ENCODE assay signal across 30 cellular contexts in the genomic region with DNA sequence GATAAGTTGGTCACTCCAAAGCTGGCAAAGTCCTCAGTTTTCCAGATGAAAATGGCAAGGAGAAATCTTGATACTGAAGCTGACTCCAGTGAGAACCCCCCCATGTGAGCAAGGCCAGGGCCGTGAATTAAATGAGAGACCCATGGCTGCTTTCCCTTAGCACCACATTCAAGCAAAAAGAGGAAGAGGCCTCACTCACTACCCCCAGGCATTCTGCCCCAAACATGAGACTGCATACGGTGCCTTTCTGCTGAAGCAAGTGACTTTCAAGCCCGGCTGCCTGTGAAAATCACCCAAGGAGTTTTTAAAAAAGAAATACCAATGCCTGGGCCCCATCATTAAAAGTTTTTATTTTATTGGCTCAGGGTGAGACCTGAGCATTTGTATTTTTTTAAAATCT.
DNase-seq lines count a peak whose midpoint lies in the region; ATAC-seq lines count a peak whose summit lies in the region.
"Had no signal": no experiment of that assay in that cellular context is flagged by ENCODE, and none has a peak within 500 bp of the region (broad histone marks: within the 10 kb centered on the region; RNA-seq: fewer than 3 reads in every experiment).

No MANE protein-coding gene starts in this region.

- no peak for ATAC-seq in GM19397 (IDR thresholded peaks at IDR 0.05; ENCODE audit: unreplicated experiment)
- no peak for ATAC-seq in GM21825 (IDR thresholded peaks at IDR 0.05; ENCODE audit: unreplicated experiment)
- ATAC-seq: A549; activated naive CD8-positive, alpha-beta T cell treated with anti-CD3 and anti-CD28 coated beads, Interleukin-2, amount 50 U/mL, for 24 hours; esophagus mucosa; HCT116; left ventricle myocardium superior; natural killer cell; SK-N-SH treated with all-trans-retinoic acid at 6 μM for 48 hours had no signal

- DNase-seq in AML-193 (lab: John Stamatoyannopoulos, UW) (peak; percentile 42 to 58), Kasumi-1 (lab: John Stamatoyannopoulos, UW) (peak; percentile 65 to 76), RPMI8226 (peak; percentile 62), medulla oblongata (ENCODE audit: extremely low spot score) (peak; percentile 38), dedifferentiated amniotic fluid mesenchymal stem cell (ENCODE audit: extremely low spot score) (no peak), NCI-H2107 treated with DMSO at 0.1 percent for 48 hours (lab: John Stamatoyannopoulos, UW; ENCODE audit: unreplicated experiment) (no peak)
- DNase-seq: activated CD4-positive, alpha-beta T cell treated with anti-CD3 and anti-CD28 coated beads for 4 hours; activated CD8-positive, alpha-beta memory T cell treated with anti-CD3 and anti-CD28 coated beads for 24 hours; activated naive CD8-positive, alpha-beta T cell treated with anti-CD3 and anti-CD28 coated beads, Interleukin-2, amount 50 U/mL, for 24 hours; activated T-cell treated with anti-CD3 and anti-CD28 coated beads, Interleukin-2, amount 50 U/mL, for 1 hour; central memory CD4-positive, alpha-beta T cell; DMS53; endodermal cell; foreskin melanocyte; islet precursor cell; left ventricle myocardium superior; MM.1S; natural killer cell; NCI-H1694; NCI-H2171 treated with DMSO at 0.1 percent for 48 hours; NCI-H524; stimulated activated CD8-positive, alpha-beta memory T cell treated with anti-CD3 and anti-CD28 coated beads, Interleukin-4, amount 100 ng/mL, for 48 hours; stomach; T-helper 2 cell had no signal

Comparison
In these comparisons a context has a peak if more than half of its experiments do, and no peak if none do; other contexts are left out.
1. DNase-seq: peak in AML-193 (2 of 2), Kasumi-1 (2 of 2), RPMI8226 (single experiment) and medulla oblongata (single experiment); none in dedifferentiated amniotic fluid mesenchymal stem cell (single experiment) and NCI-H2107 treated with DMSO at 0.1 percent for 48 hours (single experiment).